ENCODE assay signal across 15 cellular contexts in genomic region chr1:155379877-155380192, GRCh38. TPM values are rescaled to one million over a fixed set of nuclear protein-coding genes. Genes with fewer than 3 reads are reported as not detected.
DNase-seq lines count a peak whose midpoint lies in the region; ATAC-seq, FAIRE-seq and TF ChIP-seq lines count a peak whose summit lies in the region.
"Had no signal": no experiment of that assay in that cellular context is flagged by ENCODE, and none has a peak within 500 bp of the region (broad histone marks: within the 10 kb centered on the region; RNA-seq: fewer than 3 reads in every experiment).

No MANE protein-coding gene starts in this region.

- no peak for FAIRE-seq in urothelium cell line (lab: Jason Lieb, UNC)
- FAIRE-seq: small intestine had no signal

- no peak for DNase-seq in CD4-positive, alpha-beta T cell
- DNase-seq in caudate nucleus (lab: John Stamatoyannopoulos, UW) (no peak), ascending aorta (ENCODE audit: low spot score in 2 of 2) (no peak), urothelium cell line (ENCODE audit: low spot score) (no peak), SIG-M5 treated with dmso at 0.1 percent for 504 hours (lab: John Stamatoyannopoulos, UW; ENCODE audit: unreplicated experiment) (no peak), gastrocnemius medialis (no peak)
- DNase-seq: activated CD4-positive, alpha-beta memory T cell treated with anti-CD3 and anti-CD28 coated beads for 36 hours; NCI-H2227 treated with DMSO at 0.1 percent for 48 hours; small intestine; stimulated activated naive B cell treated with anti-CD40 and anti-IgM and Interleukin-4, amounts not matched to agents 10 μg/mL and 1 μg/mL and 100 μg/mL, for 72 hours had no signal

- TF ChIP-seq CTCF in CD4-positive, alpha-beta T cell (IDR thresholded peaks at IDR 0.05): no peak
- TF ChIP-seq CTCF in HEK293 (tag by site-specific recombination; IDR thresholded peaks at IDR 0.05): no peak
- no peak for TF ChIP-seq CTCF in nephron (IDR thresholded peaks at IDR 0.05; ENCODE audit: unreplicated experiment in 3 of 3)
- no peak for TF ChIP-seq CTCF in ascending aorta (IDR thresholded peaks at IDR 0.05)
- no peak for TF ChIP-seq CTCF in gastrocnemius medialis (IDR thresholded peaks at IDR 0.05 in 4 of 5, conservative IDR thresholded peaks at IDR 0.05 in 1 of 5)

- no peaks in the 10 kb centered on the region for H3K9me3 Mint-ChIP-seq in CD4-positive, alpha-beta T cell
- no peaks in the 10 kb centered on the region for H3K9me3 Mint-ChIP-seq in nephron
- H3K9me3 Mint-ChIP-seq: activated CD4-positive, alpha-beta memory T cell treated with anti-CD3 and anti-CD28 coated beads for 36 hours; memory B cell; stimulated activated naive B cell treated with anti-CD40 and anti-IgM and Interleukin-4, amounts not matched to agents 10 μg/mL and 1 μg/mL and 100 μg/mL, for 72 hours had no signal

- no peak overlapping the region for H3K4me3 Mint-ChIP-seq in CD4-positive, alpha-beta T cell
- H3K4me3 Mint-ChIP-seq in nephron: peak overlapping the region in 2 of 3 experiments; percentile 49 to 70
- H3K4me3 Mint-ChIP-seq: activated CD4-positive, alpha-beta memory T cell treated with anti-CD3 and anti-CD28 coated beads for 36 hours; memory B cell; stimulated activated naive B cell treated with anti-CD40 and anti-IgM and Interleukin-4, amounts not matched to agents 10 μg/mL and 1 μg/mL and 100 μg/mL, for 72 hours had no signal

- no peaks in the 10 kb centered on the region for H3K27me3 ChIP-seq in CD4-positive, alpha-beta T cell (ENCODE audit: control insufficient read depth, insufficient read depth, low read length)
- H3K27me3 ChIP-seq in ascending aorta (no peaks in the 10 kb centered on the region), gastrocnemius medialis (no peaks in the 10 kb centered on the region)
- H3K27me3 ChIP-seq: neutrophil, SJSA1 had no signal

- peaks cover 75% of the 10 kb centered on the region for H3K36me3 Mint-ChIP-seq in CD4-positive, alpha-beta T cell (ENCODE audit: low read depth)
- H3K36me3 Mint-ChIP-seq in nephron (ENCODE audit: low read depth): peaks cover 59% of the 10 kb centered on the region

- peaks cover 21% of the 10 kb centered on the region for H3K4me1 Mint-ChIP-seq in CD4-positive, alpha-beta T cell (ENCODE audit: low read depth)
- H3K4me1 Mint-ChIP-seq in nephron: peaks cover 23% of the 10 kb centered on the region
- H3K4me1 Mint-ChIP-seq: memory B cell; stimulated activated naive B cell treated with anti-CD40 and anti-IgM and Interleukin-4, amounts not matched to agents 10 μg/mL and 1 μg/mL and 100 μg/mL, for 72 hours had no signal

- no peak overlapping the region for H3K27ac ChIP-seq in CD4-positive, alpha-beta T cell (ENCODE audit: low read depth, low read length)
- H3K27ac ChIP-seq in HEK293 (ENCODE audit: extremely low read depth, low read depth, low read length) (no peak overlapping the region), caudate nucleus (ENCODE audit: low read depth, low read length) (peak overlapping the region; percentile 71), ascending aorta (peak overlapping the region in 1 of 2 donors; percentile 45), gastrocnemius medialis (peak overlapping the region in 2 of 4 donors; percentile 49 to 53)
- H3K27ac ChIP-seq: neutrophil, SJSA1 had no signal

- H3K4me3 ChIP-seq in HEK293 (ENCODE audit: low read depth, low read length) (no peak overlapping the region), ascending aorta (peak overlapping the region in 1 of 2 donors; percentile 42), gastrocnemius medialis (no peak overlapping the region)
- H3K4me3 ChIP-seq: SJSA1 had no signal

- H3K27me3 Mint-ChIP-seq in CD4-positive, alpha-beta T cell: no peaks in the 10 kb centered on the region
- no peaks in the 10 kb centered on the region for H3K27me3 Mint-ChIP-seq in nephron (ENCODE audit: low read depth)
- H3K27me3 Mint-ChIP-seq: activated CD4-positive, alpha-beta memory T cell treated with anti-CD3 and anti-CD28 coated beads for 36 hours; memory B cell; stimulated activated naive B cell treated with anti-CD40 and anti-IgM and Interleukin-4, amounts not matched to agents 10 μg/mL and 1 μg/mL and 100 μg/mL, for 72 hours had no signal

- TF ChIP-seq POLR2A in gastrocnemius medialis (IDR thresholded peaks at IDR 0.05): no peak

- ATAC-seq in CD4-positive, alpha-beta T cell (ENCODE audit: poor library complexity): no peak
- ATAC-seq in gastrocnemius medialis: no peak
- ATAC-seq: stimulated activated naive B cell treated with anti-CD40 and anti-IgM and Interleukin-4, amounts not matched to agents 10 μg/mL and 1 μg/mL and 100 μg/mL, for 72 hours had no signal

- peak overlapping the region; percentile 74 for H3K27ac Mint-ChIP-seq in CD4-positive, alpha-beta T cell
- peak overlapping the region; percentile 92 to 99 (median 94) for H3K27ac Mint-ChIP-seq in nephron
- H3K27ac Mint-ChIP-seq: activated CD4-positive, alpha-beta memory T cell treated with anti-CD3 and anti-CD28 coated beads for 36 hours; memory B cell; stimulated activated naive B cell treated with anti-CD40 and anti-IgM and Interleukin-4, amounts not matched to agents 10 μg/mL and 1 μg/mL and 100 μg/mL, for 72 hours had no signal

- intact Hi-C loops in CD4-positive, alpha-beta T cell (cut with DNase I, micrococcal nuclease): no loop called here
- intact Hi-C loops in ascending aorta (cut with DNase I) (loop anchor here (5.0 kb wide), 1 partner anchor 123 kb away; the partner anchor contains the start of gene ENTREP3), gastrocnemius medialis (cut with DNase I; ENCODE audit: low total_unique reads) (no loop called here)

- no peaks in the 10 kb centered on the region for H3K9me3 ChIP-seq in CD4-positive, alpha-beta T cell (ENCODE audit: control insufficient read depth, low read length)
- H3K9me3 ChIP-seq in HEK293 (ENCODE audit: control insufficient read depth, insufficient read depth, low read depth, low read length): no peaks in the 10 kb centered on the region
- no peaks in the 10 kb centered on the region for H3K9me3 ChIP-seq in ascending aorta
- no peaks in the 10 kb centered on the region for H3K9me3 ChIP-seq in gastrocnemius medialis
- H3K9me3 ChIP-seq: neutrophil, SJSA1 had no signal

- CTCF ChIA-PET in CD4-positive, alpha-beta T cell (lab: Charles Lee): interaction anchor here (0.5 kb wide), 1 partner anchor 209 kb away, joined by 3 read pairs; no protein-coding TSS in a partner anchor
- CTCF ChIA-PET in HEK293 (lab: Yijun Ruan, JAX): no interaction called here

- in situ Hi-C loops in gastrocnemius medialis (cut with MboI; ENCODE audit: low sequenced_read_pairs in 4 of 4): no loop called here

- H3K36me3 ChIP-seq in HEK293 (ENCODE audit: control insufficient read depth in 2 of 2, insufficient read depth in 1 of 2, low read length in 2 of 2) (peaks cover 24 to 44% of the 10 kb centered on the region in 2 experiments), ascending aorta (peaks cover 19 to 42% of the 10 kb centered on the region in 2 donors), gastrocnemius medialis (peaks cover 4 to 37% of the 10 kb centered on the region in 2 donors)

- POLR2A ChIA-PET in CD4-positive, alpha-beta T cell (lab: Charles Lee): no interaction called here
- POLR2A ChIA-PET in HEK293 (lab: Yijun Ruan, JAX): no interaction called here

- H3K4me1 ChIP-seq in HEK293 (ENCODE audit: control insufficient read depth, insufficient read depth, low read length): peaks cover 12% of the 10 kb centered on the region
- H3K4me1 ChIP-seq in ascending aorta: peaks cover 0 to 21% of the 10 kb centered on the region in 2 donors
- H3K4me1 ChIP-seq in gastrocnemius medialis: peaks cover 0 to 4% of the 10 kb centered on the region in 2 donors
- H3K4me1 ChIP-seq: SJSA1 had no signal

TF ChIP-seq in HEK293, 187 proteins besides CTCF, POLR2A, EP300 and RAD21:
- TF ChIP-seq, protein P1, sequence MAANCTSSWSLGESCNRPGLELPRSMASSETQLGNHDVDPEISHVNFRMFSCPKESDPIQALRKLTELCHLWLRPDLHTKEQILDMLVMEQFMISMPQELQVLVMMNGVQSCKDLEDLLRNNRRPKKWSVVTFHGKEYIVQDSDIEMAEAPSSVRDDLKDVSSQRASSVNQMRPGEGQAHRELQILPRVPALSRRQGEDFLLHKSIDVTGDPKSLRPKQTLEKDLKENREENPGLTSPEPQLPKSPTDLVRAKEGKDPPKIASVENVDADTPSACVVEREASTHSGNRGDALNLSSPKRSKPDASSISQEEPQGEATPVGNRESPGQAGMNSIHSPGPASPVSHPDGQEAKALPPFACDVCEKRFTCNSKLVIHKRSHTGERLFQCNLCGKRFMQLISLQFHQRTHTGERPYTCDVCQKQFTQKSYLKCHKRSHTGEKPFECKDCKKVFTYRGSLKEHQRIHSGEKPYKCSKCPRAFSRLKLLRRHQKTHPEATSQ (tag by site-specific recombination; IDR thresholded peaks at IDR 0.05): no peak
- TF ChIP-seq PRDM1 (tag by site-specific recombination; IDR thresholded peaks at IDR 0.05) (peak; percentile 62), PRDM6 (tag by site-specific recombination; IDR thresholded peaks at IDR 0.05) (peak; percentile 5; the same call in 1 of the 2 replicates)
TF ChIP-seq in HEK293: peak in this region for 2.

RNA-seq across cellular contexts. Expression of gene RUSC1, which starts 59.1 kb away (rescaled TPM):
- 10 to 100 TPM; 10.7 to 11.8 TPM for total RNA-seq in CD4-positive, alpha-beta T cell
- total RNA-seq in ascending aorta: 18.4 TPM
- total RNA-seq in gastrocnemius medialis: 10 to 100 TPM in 2 of 4 donors, 1 to 10 TPM in 2; 7.4 to 11.5 (median 9.4) TPM
